8 cellular contexts compared by ENCODE assay signal in the genomic region with DNA sequence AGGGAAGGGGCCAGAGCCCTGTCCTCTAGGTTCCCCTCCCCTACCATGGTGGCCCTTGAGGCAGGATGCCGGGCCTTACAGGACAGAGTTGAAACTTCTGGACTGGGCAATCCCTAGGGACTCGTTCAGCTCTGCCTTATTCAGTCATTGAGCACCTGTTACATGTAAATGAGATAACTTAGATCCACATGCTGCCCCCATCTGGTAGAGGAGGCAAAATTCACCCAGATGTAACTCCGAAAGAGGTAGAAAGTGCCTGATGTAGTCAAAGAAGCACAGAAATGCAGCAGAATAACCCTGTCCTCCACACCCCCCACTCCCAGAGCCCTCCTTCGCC. TPM values are rescaled to one million over a fixed set of nuclear protein-coding genes. Genes with fewer than 3 reads are reported as not detected.
A peak's percentile ranks its signal among the peaks of the same experiment; 100 is the strongest.
DNase-seq lines count a peak whose midpoint lies in the region; ATAC-seq and TF ChIP-seq lines count a peak whose summit lies in the region.

No MANE protein-coding gene starts in this region.

- H3F3A ChIP-seq in DOHH2 (ENCODE audit: control insufficient read depth, insufficient read depth) = no peaks in the 10 kb centered on the region

- H4K20me1 ChIP-seq in DOHH2 (ENCODE audit: control insufficient read depth, insufficient read depth, low read depth, low read length) = no peaks in the 10 kb centered on the region

- no peak overlapping the region for H3K27ac ChIP-seq in DOHH2 (ENCODE audit: low read depth, low read length)
- H3K27ac ChIP-seq in gastroesophageal sphincter = peak overlapping the region in 3 of 4 donors; percentile 39 to 82 (median 77)

- H3K4me3 ChIP-seq in DOHH2 (ENCODE audit: low read length) = no peak overlapping the region
- H3K4me3 ChIP-seq in gastroesophageal sphincter = peak overlapping the region in 1 of 2 donors; percentile 68

- DNase-seq in HuH-7.5 (ENCODE audit: low spot score) = peak; percentile 91
- DNase-seq in NOMO-1 (lab: John Stamatoyannopoulos, UW; ENCODE audit: unreplicated experiment in 2 of 2) = peak; percentile 45 to 85
- DNase-seq in activated gamma-delta T cell treated with anti-CD3 and anti-CD28 coated beads, Interleukin-2, amount 50 U/mL, for 16 hours (ENCODE audit: low read depth) = peak; percentile 9
- DNase-seq in omental fat pad (ENCODE audit: low spot score) = no peak
- no peak for DNase-seq in effector CD4-positive, alpha-beta T cell

- H3K79me2 ChIP-seq in DOHH2 (ENCODE audit: control insufficient read depth, low read length) = no peaks in the 10 kb centered on the region

- no peak overlapping the region for H3K4me2 ChIP-seq in DOHH2 (ENCODE audit: low read length)

- H3K27me3 ChIP-seq in DOHH2 (ENCODE audit: control insufficient read depth, low read length) = peaks cover 34% of the 10 kb centered on the region
- H3K27me3 ChIP-seq in gastroesophageal sphincter = no peaks in the 10 kb centered on the region

- peak; percentile 85 for TF ChIP-seq CTCF in DOHH2 (IDR thresholded peaks at IDR 0.05; ENCODE audit: low read depth, low read length, poor library complexity, severe bottlenecking)
- TF ChIP-seq CTCF in gastroesophageal sphincter (IDR thresholded peaks at IDR 0.05) = peak in 3 of 4 experiments; percentile 69 to 74 (median 72)
- TF ChIP-seq CTCF in omental fat pad (IDR thresholded peaks at IDR 0.05) = no peak

- H3K4me1 ChIP-seq in DOHH2 (ENCODE audit: control insufficient read depth, low read length) (peaks cover 10% of the 10 kb centered on the region), gastroesophageal sphincter (peaks cover 0 to 34% (median 7%) of the 10 kb centered on the region in 3 donors)

- ATAC-seq in GM21529 (IDR thresholded peaks at IDR 0.05; ENCODE audit: unreplicated experiment) = peak; percentile 76
- peak; percentile 39 for ATAC-seq in gastroesophageal sphincter
- ATAC-seq in omental fat pad (ENCODE audit: low FRiP score) = peak; percentile 64

- TF ChIP-seq EP300 in gastroesophageal sphincter (IDR thresholded peaks at IDR 0.05) = no peak

- no peak for TF ChIP-seq POLR2A in gastroesophageal sphincter (IDR thresholded peaks at IDR 0.05)

- peaks cover 8% of the 10 kb centered on the region; the same call in 1 of the 2 replicates for H3K9me3 ChIP-seq in DOHH2 (ENCODE audit: control insufficient read depth, insufficient read depth, low read length)
- H3K9me3 ChIP-seq in gastroesophageal sphincter = no peaks in the 10 kb centered on the region

- H3K36me3 ChIP-seq in DOHH2 (ENCODE audit: control insufficient read depth, low read length) = no peaks in the 10 kb centered on the region
- no peaks in the 10 kb centered on the region for H3K36me3 ChIP-seq in gastroesophageal sphincter

- WGBS in gastroesophageal sphincter (ENCODE audit: low coverage in 1 of 2), 2 donors = 0 to 5% methylated on average over 2 to 3 of the region's 4 CpGs

- no peaks in the 10 kb centered on the region for H3K9me2 ChIP-seq in DOHH2 (replicated peaks; ENCODE audit: control insufficient read depth, low read length)

RNA-seq across cellular contexts. Expression of a gene that starts 1.5 kb away (rescaled TPM):
- 10 to 100 TPM in 1 of 4 donors, 1 to 10 TPM in 3; 5.1 to 22.2 (median 7.2) TPM for total RNA-seq in gastroesophageal sphincter
- 10 to 100 TPM in 3 of 4 donors, 1 to 10 TPM in 1; 9.1 to 28.5 (median 19.8) TPM for total RNA-seq in omental fat pad

Comparison
In these comparisons a context has a peak if more than half of its experiments do, and no peak if none do; other contexts are left out.
1. CTCF ChIP-seq: peak in DOHH2 (single experiment) and gastroesophageal sphincter (3 of 4); none in omental fat pad (0 of 3).
2. DNase-seq: peak in HuH-7.5 (single experiment), NOMO-1 (2 of 2) and activated gamma-delta T cell treated with anti-CD3 and anti-CD28 coated beads, Interleukin-2, amount 50 U/mL, for 16 hours (single experiment); none in omental fat pad (single experiment) and effector CD4-positive, alpha-beta T cell (single experiment).
3. Peak in every context shown above with its lines, with median percentiles within 50 percentile points of each other: ATAC-seq.